Comparison of ENCODE assay signal across 23 cellular contexts in the genomic region with DNA sequence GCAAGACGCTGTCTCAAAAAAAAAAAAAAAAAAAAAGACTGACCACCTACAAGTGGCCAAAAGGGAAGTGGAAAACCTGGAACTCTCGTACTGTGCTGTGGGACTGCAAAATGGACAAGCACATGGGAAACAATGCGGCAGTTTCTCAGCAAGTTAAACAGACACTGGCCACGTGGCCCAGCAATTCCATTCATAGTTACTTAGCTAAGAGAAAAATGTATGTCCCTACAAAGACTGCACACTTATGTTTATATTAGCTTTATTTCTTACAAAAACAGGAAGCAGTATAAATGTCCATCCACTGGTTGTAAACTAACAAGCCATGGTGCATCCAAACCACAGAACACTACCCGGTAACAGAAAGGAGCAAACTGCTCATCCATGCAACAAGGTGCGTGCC. TPM values are rescaled to one million over a fixed set of nuclear protein-coding genes. Genes with fewer than 3 reads are reported as not detected.
A peak's percentile ranks its signal among the peaks of the same experiment; 100 is the strongest.
DNase-seq lines count a peak whose midpoint lies in the region; ATAC-seq and TF ChIP-seq lines count a peak whose summit lies in the region.
"Had no signal": no experiment of that assay in that cellular context is flagged by ENCODE, and none has a peak within 500 bp of the region (broad histone marks: within the 10 kb centered on the region; RNA-seq: fewer than 3 reads in every experiment).

No MANE protein-coding gene starts in this region.

- peaks cover 9% of the 10 kb centered on the region for H3K4me1 Mint-ChIP-seq in neural crest cell
- H3K4me1 Mint-ChIP-seq: nephron had no signal

- ATAC-seq in GM18861 (IDR thresholded peaks at IDR 0.05; ENCODE audit: unreplicated experiment) (no peak), HG03378 (IDR thresholded peaks at IDR 0.05; ENCODE audit: unreplicated experiment) (no peak), HG03097 (IDR thresholded peaks at IDR 0.05; ENCODE audit: low FRiP score, unreplicated experiment) (no peak)

- in situ Hi-C loops in HAP-1 (cut with MboI; ENCODE audit: low sequenced_read_pairs): no loop called here

- peak overlapping the region; percentile 40 for H3K27ac Mint-ChIP-seq in neural crest cell (ENCODE audit: unreplicated experiment)
- H3K27ac Mint-ChIP-seq: activated CD4-positive, alpha-beta T cell treated with anti-CD3 and anti-CD28 coated beads, Interleukin-2, amount 10 ng/mL, durations not matched to agents 7 days and 5 days had no signal

- H3K9me3 ChIP-seq in HAP-1: peaks cover 2% of the 10 kb centered on the region; the same call in 1 of the 2 replicates
- H3K9me3 ChIP-seq: esophagus squamous epithelium, right atrium auricular region had no signal

- no peaks in the 10 kb centered on the region for H3K4me1 ChIP-seq in HAP-1

- DNase-seq in CD1c-positive myeloid dendritic cell (ENCODE audit: extremely low spot score): peak; percentile 30
- peak; percentile 2 for DNase-seq in fibroblast of peridontal ligament (ENCODE audit: extremely low read depth)
- no peak for DNase-seq in neural crest cell (ENCODE audit: low read depth, low spot score)
- DNase-seq in HAP-1 (ENCODE audit: low spot score in 2 of 2): no peak
- DNase-seq: activated CD4-positive, alpha-beta T cell treated with anti-CD3 and anti-CD28 coated beads, Interleukin-2, amount 10 ng/mL, durations not matched to agents 7 days and 5 days; activated CD8-positive, alpha-beta memory T cell treated with anti-CD3 and anti-CD28 coated beads, Interleukin-2, amount 50 U/mL, for 4 hours; activated gamma-delta T cell; amniotic stem cell; central memory CD4-positive, alpha-beta T cell; effector CD4-positive, alpha-beta T cell; esophagus squamous epithelium; hippocampal formation; mesendoderm; NCI-H187 treated with DMSO at 0.1 percent for 48 hours; NCI-H2227 treated with DMSO at 0.1 percent for 48 hours; SHP77 treated with DMSO at 0.1 percent for 48 hours; stimulated activated CD4-positive, alpha-beta T cell treated with anti-CD3 and anti-CD28 coated beads, Interleukin-15, amount 100 ng/mL, for 24 hours had no signal

- peaks cover 3% of the 10 kb centered on the region for H3K9me3 Mint-ChIP-seq in neural crest cell

- H3K4me3 Mint-ChIP-seq in neural crest cell: peak overlapping the region; percentile 59
- H3K4me3 Mint-ChIP-seq: activated CD4-positive, alpha-beta T cell treated with anti-CD3 and anti-CD28 coated beads, Interleukin-2, amount 10 ng/mL, durations not matched to agents 7 days and 5 days; nephron had no signal

- no peaks in the 10 kb centered on the region for H3K27me3 ChIP-seq in HAP-1 (ENCODE audit: low read depth)
- H3K27me3 ChIP-seq: esophagus squamous epithelium, right atrium auricular region had no signal

- no peaks in the 10 kb centered on the region for H3K36me3 ChIP-seq in HAP-1 (replicated peaks)

- no peak overlapping the region for H3K4me3 ChIP-seq in HAP-1
- H3K4me3 ChIP-seq: esophagus squamous epithelium, right atrium auricular region had no signal

- H3K27me3 Mint-ChIP-seq in neural crest cell (ENCODE audit: low read depth): no peaks in the 10 kb centered on the region
- H3K27me3 Mint-ChIP-seq: activated CD4-positive, alpha-beta T cell treated with anti-CD3 and anti-CD28 coated beads, Interleukin-2, amount 10 ng/mL, durations not matched to agents 7 days and 5 days had no signal

- H3K36me3 Mint-ChIP-seq in neural crest cell (ENCODE audit: low read depth): peaks cover 22% of the 10 kb centered on the region

- no peak for TF ChIP-seq CTCF in VCaP (conservative IDR thresholded peaks at IDR 0.05)
- TF ChIP-seq CTCF in neural crest cell (conservative IDR thresholded peaks at IDR 0.05): no peak

- peak overlapping the region; percentile 94 for H3K27ac ChIP-seq in VCaP
- H3K27ac ChIP-seq: esophagus squamous epithelium, right atrium auricular region had no signal

RNA-seq across cellular contexts. Expression of a gene that starts 5.6 kb away (rescaled TPM):
- total RNA-seq in neural crest cell: 39.0 and 39.9 TPM in 2 replicates

RNA-seq across cellular contexts. Expression of a gene that starts 53.2 kb away (rescaled TPM):
- total RNA-seq in neural crest cell: 33.4 and 35.6 TPM in 2 replicates

Comparison
In these comparisons a context has a peak if more than half of its experiments do, and no peak if none do; other contexts are left out.
1. DNase-seq: peak in CD1c-positive myeloid dendritic cell (single experiment) and fibroblast of peridontal ligament (single experiment); none in neural crest cell (single experiment) and HAP-1 (0 of 2).